8 cellular contexts compared by ENCODE assay signal in genomic region chr1:25232866-25233784, GRCh38. TPM values are rescaled to one million over a fixed set of nuclear protein-coding genes. Genes with fewer than 3 reads are reported as not detected.
DNase-seq lines count a peak whose midpoint lies in the region; ATAC-seq and TF ChIP-seq lines count a peak whose summit lies in the region.

No MANE protein-coding gene starts in this region.

- CTCF ChIA-PET in CD4-positive, alpha-beta T cell (lab: Charles Lee): interaction anchor here (0.9 to 2.0 kb wide), 3 partner anchors 8 to 28 kb away, joined by 3 to 12 read pairs (median 6); no protein-coding TSS in a partner anchor
- CTCF ChIA-PET in activated naive CD4-positive, alpha-beta T cell treated with anti-CD3 and anti-CD28 coated beads for 36 hours (lab: Charles Lee): no interaction called here

- H3K36me3 ChIP-seq in aorta (ENCODE audit: control insufficient read depth in 1 of 2, insufficient read depth in 2 of 2, low read length in 1 of 2): peaks cover 0 to under 1% of the 10 kb centered on the region in 2 donors

- H3K27me3 Mint-ChIP-seq in CD4-positive, alpha-beta T cell: no peaks in the 10 kb centered on the region
- no peaks in the 10 kb centered on the region for H3K27me3 Mint-ChIP-seq in activated naive CD4-positive, alpha-beta T cell treated with anti-CD3 and anti-CD28 coated beads for 36 hours (ENCODE audit: low read depth)

- H3K4me1 ChIP-seq in aorta (ENCODE audit: control insufficient read depth in 1 of 2, insufficient read depth in 2 of 2, low read length in 2 of 2): no peaks in the 10 kb centered on the region

- peak overlapping the region; percentile 76 to 92 for H3K4me3 ChIP-seq in aorta (ENCODE audit: low read length in 2 of 2)

- 21 to 22% methylated on average over 13 of the region's 13 CpGs for WGBS in aorta, 2 donors

- peaks cover 38% of the 10 kb centered on the region for H3K36me3 Mint-ChIP-seq in CD4-positive, alpha-beta T cell (ENCODE audit: low read depth)
- peaks cover 15% of the 10 kb centered on the region for H3K36me3 Mint-ChIP-seq in activated naive CD4-positive, alpha-beta T cell treated with anti-CD3 and anti-CD28 coated beads for 36 hours (ENCODE audit: low read depth)

- peaks cover 29% of the 10 kb centered on the region for H3K4me1 Mint-ChIP-seq in CD4-positive, alpha-beta T cell (ENCODE audit: low read depth)
- peaks cover 33% of the 10 kb centered on the region for H3K4me1 Mint-ChIP-seq in activated naive CD4-positive, alpha-beta T cell treated with anti-CD3 and anti-CD28 coated beads for 36 hours (ENCODE audit: low read depth)

- POLR2A ChIA-PET in CD4-positive, alpha-beta T cell (lab: Charles Lee): interaction anchor here (0.7 to 7.0 kb wide), 31 partner anchors 7 to 1667 kb away, joined by 3 to 277 read pairs (median 4); partner anchors contain the start of genes CEP85, GPATCH3, HMGN2 and MACO1

- intact Hi-C loops in CD4-positive, alpha-beta T cell (cut with DNase I, micrococcal nuclease): loop anchor here (1.0 kb wide), 1 partner anchor 14 kb away; the partner anchor contains the start of gene RSRP1 (in 2 of the 2)
- intact Hi-C loops in activated naive CD4-positive, alpha-beta T cell treated with anti-CD3 and anti-CD28 coated beads for 36 hours (cut with micrococcal nuclease): loop anchor here (1.0 to 10.0 kb wide), 6 partner anchors 7 to 892 kb away; partner anchors contain the start of genes CLIC4, MACO1 and RSRP1
- intact Hi-C loops in head of caudate nucleus (cut with DNase I) (no loop called here), aorta (cut with DNase I) (loop anchor here in 1 of 2 donors (10.0 kb wide), 1 partner anchor 572 kb away; the partner anchor contains the start of gene SELENON)

- no peaks in the 10 kb centered on the region for H3K9me3 Mint-ChIP-seq in CD4-positive, alpha-beta T cell
- H3K9me3 Mint-ChIP-seq in activated naive CD4-positive, alpha-beta T cell treated with anti-CD3 and anti-CD28 coated beads for 36 hours: no peaks in the 10 kb centered on the region

- no peak overlapping the region for H3K27ac Mint-ChIP-seq in CD4-positive, alpha-beta T cell
- H3K27ac Mint-ChIP-seq in activated naive CD4-positive, alpha-beta T cell treated with anti-CD3 and anti-CD28 coated beads for 36 hours: no peak overlapping the region

- DNase-seq in CD4-positive, alpha-beta T cell: peak; percentile 17 to 56 (median 40)
- DNase-seq in GM19238 (ENCODE audit: insufficient read length, low spot score): peak; percentile 42
- peak; percentile 74 for DNase-seq in HK-2 (ENCODE audit: unreplicated experiment)
- peak; percentile 86 for DNase-seq in RPMI7951 (ENCODE audit: low read depth)
- DNase-seq in activated naive CD4-positive, alpha-beta T cell treated with anti-CD3 and anti-CD28 coated beads for 36 hours: peak; percentile 88
- peak; percentile 36 to 92 (median 75) for DNase-seq in head of caudate nucleus
- DNase-seq in omental fat pad (ENCODE audit: low spot score): peak; percentile 81
- peak; percentile 86 to 91 for DNase-seq in aorta

- H3K27ac ChIP-seq in CD4-positive, alpha-beta T cell (ENCODE audit: low read depth, low read length): peak overlapping the region; percentile 93
- H3K27ac ChIP-seq in aorta (ENCODE audit: low read depth in 1 of 2, low read length in 2 of 2): peak overlapping the region; percentile 61 to 99

- no peak overlapping the region for H3K4me3 Mint-ChIP-seq in CD4-positive, alpha-beta T cell
- no peak overlapping the region for H3K4me3 Mint-ChIP-seq in activated naive CD4-positive, alpha-beta T cell treated with anti-CD3 and anti-CD28 coated beads for 36 hours

- peak; percentile 34 for ATAC-seq in CD4-positive, alpha-beta T cell (ENCODE audit: poor library complexity)
- ATAC-seq in omental fat pad (ENCODE audit: low FRiP score) (peak; percentile 92), aorta (ENCODE audit: low FRiP score) (peak; percentile 91)

- TF ChIP-seq CTCF in CD4-positive, alpha-beta T cell (IDR thresholded peaks at IDR 0.05): no peak
- no peak for TF ChIP-seq CTCF in omental fat pad (IDR thresholded peaks at IDR 0.05)

- no peaks in the 10 kb centered on the region for H3K9me3 ChIP-seq in CD4-positive, alpha-beta T cell (ENCODE audit: control insufficient read depth, low read length)
- no peaks in the 10 kb centered on the region for H3K9me3 ChIP-seq in aorta (ENCODE audit: control insufficient read depth, low read length)

- H3K27me3 ChIP-seq in CD4-positive, alpha-beta T cell (ENCODE audit: control insufficient read depth, insufficient read depth, low read length): no peaks in the 10 kb centered on the region
- H3K27me3 ChIP-seq in aorta (ENCODE audit: control insufficient read depth in 1 of 2, insufficient read depth in 2 of 2, low read length in 1 of 2): no peaks in the 10 kb centered on the region

RNA-seq across cellular contexts. Expression of gene SYF2, which starts 0.8 kb away (rescaled TPM):
- total RNA-seq in CD4-positive, alpha-beta T cell: 10 to 100 TPM; 93.3 to 98.9 TPM
- total RNA-seq in RPMI7951 (2014; rRNA removed; shearing (Covaris generic)): 58.1 and 66.8 TPM in 2 replicates
- total RNA-seq in activated naive CD4-positive, alpha-beta T cell treated with anti-CD3 and anti-CD28 coated beads for 36 hours: 10 to 100 TPM; 39.7 to 46.8 TPM
- total RNA-seq in omental fat pad (10 to 100 TPM; 37.0 to 57.4 (median 47.4) TPM), aorta (10 to 100 TPM; 43.0 to 46.1 TPM)
- 100 to 1,000 TPM; 103 to 142 TPM for polyA plus RNA-seq in aorta

RNA-seq across cellular contexts. Expression of gene RSRP1, which starts 14.1 kb away (rescaled TPM):
- total RNA-seq in CD4-positive, alpha-beta T cell: 100 to 1,000 TPM; 395 to 428 TPM
- total RNA-seq in RPMI7951 (2014; rRNA removed; shearing (Covaris generic)): 57.9 and 59.5 TPM in 2 replicates
- total RNA-seq in activated naive CD4-positive, alpha-beta T cell treated with anti-CD3 and anti-CD28 coated beads for 36 hours: 100 to 1,000 TPM; 101 to 110 TPM
- total RNA-seq in omental fat pad: 100 to 1,000 TPM in 2 of 4 donors, 10 to 100 TPM in 2; 98.7 to 236 (median 103) TPM
- total RNA-seq in aorta: 100 to 1,000 TPM; 103 to 172 TPM
- 100 to 1,000 TPM in 1 of 2 donors, 10 to 100 TPM in 1; 60.1 to 217 TPM for polyA plus RNA-seq in aorta

RNA-seq across cellular contexts. Expression of gene RHD, which starts 39.2 kb away (rescaled TPM):
- not detected for total RNA-seq in CD4-positive, alpha-beta T cell
- total RNA-seq in RPMI7951 (2014; rRNA removed; shearing (Covaris generic)): not detected in 2 replicates
- not detected for total RNA-seq in activated naive CD4-positive, alpha-beta T cell treated with anti-CD3 and anti-CD28 coated beads for 36 hours
- not detected for total RNA-seq in omental fat pad
- not detected for total RNA-seq in aorta
- not detected for polyA plus RNA-seq in aorta

Comparison
In these comparisons a context has a peak if more than half of its experiments do, and no peak if none do; other contexts are left out.
1. Peak in every context shown above with its lines: DNase-seq, ATAC-seq, H3K4me3 ChIP-seq and H3K27ac ChIP-seq.
2. ATAC-seq: peak in every context shown above with its lines; median percentile 92 in omental fat pad; 91 in aorta; 34 in CD4-positive, alpha-beta T cell.